17 cellular contexts compared by ENCODE assay signal in the genomic region with DNA sequence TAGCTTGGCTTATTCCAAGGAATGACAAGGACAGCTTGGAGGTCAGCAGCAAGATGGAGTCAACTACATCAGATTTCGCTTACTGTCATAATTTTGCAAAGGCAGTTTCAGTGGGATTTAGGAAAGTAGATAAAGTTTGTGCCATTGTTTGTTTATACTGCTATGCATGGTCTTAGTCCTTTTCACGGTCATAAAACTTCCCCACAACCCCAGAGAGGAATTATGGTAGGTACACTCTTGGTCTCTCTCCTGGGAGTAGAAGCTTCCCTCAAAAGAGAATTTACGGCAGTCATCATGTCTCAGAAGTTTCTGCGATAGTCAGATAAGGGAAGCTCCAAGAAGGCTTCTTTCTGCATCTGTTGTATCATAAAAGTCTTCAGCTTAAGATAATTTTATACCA. TPM values are rescaled to one million over a fixed set of nuclear protein-coding genes. Genes with fewer than 3 reads are reported as not detected.
A peak's percentile ranks its signal among the peaks of the same experiment; 100 is the strongest.
DNase-seq lines count a peak whose midpoint lies in the region; ATAC-seq and TF ChIP-seq lines count a peak whose summit lies in the region.
"Had no signal": no experiment of that assay in that cellular context is flagged by ENCODE, and none has a peak within 500 bp of the region (broad histone marks: within the 10 kb centered on the region; RNA-seq: fewer than 3 reads in every experiment).

No MANE protein-coding gene starts in this region.

- TF ChIP-seq CTCF in esophagus muscularis mucosa (IDR thresholded peaks at IDR 0.05) = no peak

- 89% methylated on average over 4 of the region's 4 CpGs for WGBS in esophagus muscularis mucosa
- no CpG with 5 or more reads among the region's 4 CpGs for WGBS in mesendoderm (ENCODE audit: extremely low coverage, insufficient coverage, low lambda C conversion rate)

- no peak overlapping the region for H3K4me2 ChIP-seq in mesendoderm (ENCODE audit: low read length)
- H3K4me2 ChIP-seq: BLaER1 had no signal

- no peak for TF ChIP-seq EP300 in esophagus muscularis mucosa (IDR thresholded peaks at IDR 0.05)

- no peak overlapping the region for H3K4ac ChIP-seq in mesendoderm (ENCODE audit: low read depth, low read length)

- no peak overlapping the region for H2BK5ac ChIP-seq in mesendoderm (ENCODE audit: low read length)

- H3K4me3 ChIP-seq in esophagus muscularis mucosa = no peak overlapping the region
- no peak overlapping the region for H3K4me3 ChIP-seq in mesendoderm (ENCODE audit: low read length)
- H3K4me3 ChIP-seq: BLaER1 had no signal

- H3K27ac ChIP-seq in esophagus muscularis mucosa (replicated peaks in 1 of 4) (no peak overlapping the region), mesendoderm (ENCODE audit: low read depth, low read length) (no peak overlapping the region)
- H3K27ac ChIP-seq: 22Rv1, BLaER1, C4-2B had no signal

- no peaks in the 10 kb centered on the region for H3K27me3 ChIP-seq in esophagus muscularis mucosa
- no peaks in the 10 kb centered on the region for H3K27me3 ChIP-seq in mesendoderm (ENCODE audit: insufficient read depth, low read length, poor library complexity)
- H3K27me3 ChIP-seq: BLaER1 had no signal

- H3K9me3 ChIP-seq in esophagus muscularis mucosa = peaks cover 0 to 16% (median 0%) of the 10 kb centered on the region in 4 donors
- H3K9me3 ChIP-seq: Caco-2 had no signal

- intact Hi-C loops in esophagus muscularis mucosa (cut with DNase I) = no loop called here

- H3K36me3 ChIP-seq in esophagus muscularis mucosa = no peaks in the 10 kb centered on the region
- H3K36me3 ChIP-seq in mesendoderm (ENCODE audit: control insufficient read depth, insufficient read depth, low read length) = no peaks in the 10 kb centered on the region
- H3K36me3 ChIP-seq: BLaER1 had no signal

- H2AK5ac ChIP-seq in mesendoderm (ENCODE audit: low read length) = no peak overlapping the region

- no peak overlapping the region for H4K8ac ChIP-seq in mesendoderm (ENCODE audit: low read depth, low read length)

- H2BK15ac ChIP-seq in mesendoderm (replicated peaks; ENCODE audit: low read depth) = no peak overlapping the region

- no peak overlapping the region for H3K18ac ChIP-seq in mesendoderm (ENCODE audit: low read length)

- peak overlapping the region; percentile 45 for H2BK120ac ChIP-seq in mesendoderm (ENCODE audit: low read depth, low read length)

- no peak overlapping the region for H3K56ac ChIP-seq in mesendoderm (ENCODE audit: low read length)

- H3K23ac ChIP-seq in mesendoderm (ENCODE audit: low read length) = no peak overlapping the region

- no peaks in the 10 kb centered on the region for H3K79me2 ChIP-seq in mesendoderm (ENCODE audit: control insufficient read depth, insufficient read depth, low read length)

- no peak overlapping the region for H4K5ac ChIP-seq in mesendoderm (ENCODE audit: low read length)

- no peak overlapping the region for H3K9ac ChIP-seq in mesendoderm (ENCODE audit: low read length)
- H3K9ac ChIP-seq: BLaER1, GM23248 had no signal

- no peak for TF ChIP-seq POLR2A in esophagus muscularis mucosa (IDR thresholded peaks at IDR 0.05; ENCODE audit: low read depth)

- DNase-seq in OCI-M1 (lab: John Stamatoyannopoulos, UW) (peak; percentile 43), esophagus muscularis mucosa (ENCODE audit: extremely low spot score) (peak; percentile 57), mesendoderm (no peak), NOMO-1 treated with DMSO at 0.1 percent for 48 hours (lab: John Stamatoyannopoulos, UW; ENCODE audit: unreplicated experiment) (no peak), NCI-H1105 treated with DMSO at 0.1 percent for 48 hours (lab: John Stamatoyannopoulos, UW) (no peak)
- DNase-seq: Caco-2; CD4-positive, CD25-positive, alpha-beta regulatory T cell; CD8-positive, alpha-beta T cell; DMS153; DND-41; H7; HCEC 1CT had no signal

- H3K4me1 ChIP-seq in esophagus muscularis mucosa (no peaks in the 10 kb centered on the region), mesendoderm (ENCODE audit: control insufficient read depth, low read depth, low read length) (no peaks in the 10 kb centered on the region)
- H3K4me1 ChIP-seq: BLaER1 had no signal

- no peak for ATAC-seq in HG03097 (IDR thresholded peaks at IDR 0.05; ENCODE audit: low FRiP score, unreplicated experiment)
- ATAC-seq: CD8-positive, alpha-beta T cell had no signal

- no peaks in the 10 kb centered on the region for H3K79me1 ChIP-seq in mesendoderm (ENCODE audit: low read length)

RNA-seq across cellular contexts. Expression of gene HERC6, which starts 27.9 kb away (rescaled TPM):
- total RNA-seq in esophagus muscularis mucosa = 1 to 10 TPM; 3.8 to 5.2 (median 4.9) TPM
- 4.8 TPM for polyA plus RNA-seq in mesendoderm (2013, experiment 1 of 2)
- 4.3 TPM for polyA plus RNA-seq in mesendoderm (2013, experiment 2 of 2)

Comparison
In these comparisons a context has a peak if more than half of its experiments do, and no peak if none do; other contexts are left out.
1. DNase-seq: peak in OCI-M1 (single experiment) and esophagus muscularis mucosa (single experiment); none in mesendoderm (single experiment), NOMO-1 treated with DMSO at 0.1 percent for 48 hours (single experiment) and NCI-H1105 treated with DMSO at 0.1 percent for 48 hours (single experiment).